In genomic region chr7:31562002-31562401, GRCh38 we compare ENCODE assay signal across 27 cellular contexts. TPM values are rescaled to one million over a fixed set of nuclear protein-coding genes. Genes with fewer than 3 reads are reported as not detected.
"Had no signal": no experiment of that assay in that cellular context is flagged by ENCODE, and none has a peak within 500 bp of the region (broad histone marks: within the 10 kb centered on the region; RNA-seq: fewer than 3 reads in every experiment).

No MANE protein-coding gene starts in this region.

- H3K9me3 ChIP-seq: SK-N-SH had no signal

- H3K4me3 Mint-ChIP-seq: T-cell had no signal

- H3K27ac ChIP-seq: HL-60, KMS-11, RWPE1 had no signal

- H3K36me3 Mint-ChIP-seq: T-cell had no signal

- DNase-seq: IMR-90, Kasumi-1, MM.1S, NCI-H1092 treated with DMSO at 0.1 percent for 48 hours, NCI-H1436, NCI-H187, NCI-H2029, NCI-H2081 treated with DMSO at 0.1 percent for 48 hours, NCI-H2171, NCI-H226, NCI-H446, NCI-H510A, NCI-H524 treated with DMSO at 0.1 percent for 48 hours, NCI-H69, NCI-H774, PC-3, SHP77, SK-N-SH, SW 1271, T-cell had no signal

- H3K9ac ChIP-seq: KMS-11, SK-N-SH had no signal

- H3K27ac Mint-ChIP-seq: T-cell had no signal

- ATAC-seq: Panc1, PC-3, T-cell had no signal

- H3K4me2 ChIP-seq: KMS-11, SK-N-SH had no signal

- H3K4me1 Mint-ChIP-seq: T-cell had no signal

RNA-seq across cellular contexts. Expression of gene ITPRID1, which starts 48.1 kb away (rescaled TPM):
- total RNA-seq: IMR-90, M059J, OCI-LY7, PC-3, SK-MEL-5, T-cell had no signal
- polyA plus RNA-seq: IMR-90, SK-N-SH had no signal
